In genomic region chr11:111324277-111324720, GRCh38 we compare ENCODE assay signal across 1 cellular context.
A peak's percentile ranks its signal among the peaks of the same experiment; 100 is the strongest.
TF ChIP-seq lines count a peak whose summit lies in the region.

No MANE protein-coding gene starts in this region.

TF ChIP-seq in IMR-90, 13 proteins besides CTCF, POLR2A, EP300 and RAD21:
- TF ChIP-seq BHLHE40 (IDR thresholded peaks at IDR 0.05; ENCODE audit: low read depth, low read length) (no peak), FOS (IDR thresholded peaks at IDR 0.05; ENCODE audit: low read depth, low read length) (0 out of 2 replicates have a peak, but pooled peaks have one; percentile 9)
